ENCODE assay signal across 39 cellular contexts in the genomic region with DNA sequence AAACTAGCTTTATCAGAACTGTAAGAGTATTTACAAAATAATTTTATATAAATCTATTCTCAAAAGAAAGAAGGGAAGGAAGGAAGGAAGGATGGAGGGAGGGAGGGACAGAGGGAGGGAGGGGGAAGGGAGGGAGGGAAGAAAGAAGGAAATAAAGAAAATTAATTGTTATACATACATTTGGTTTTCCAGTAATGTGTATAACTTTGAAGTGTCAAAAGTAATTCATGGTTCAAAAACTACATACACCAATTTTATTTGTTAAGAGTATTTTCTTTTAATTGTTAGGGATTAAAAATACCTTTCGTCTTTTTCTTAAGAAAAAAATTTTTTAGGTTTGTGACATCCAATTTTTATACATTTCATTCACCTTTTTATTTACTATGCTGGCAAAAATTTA. TPM values are rescaled to one million over a fixed set of nuclear protein-coding genes. Genes with fewer than 3 reads are reported as not detected.
"Had no signal": no experiment of that assay in that cellular context is flagged by ENCODE, and none has a peak within 500 bp of the region (broad histone marks: within the 10 kb centered on the region; RNA-seq: fewer than 3 reads in every experiment).

No MANE protein-coding gene starts in this region.

- H3K4me3 ChIP-seq: MG63 had no signal

- DNase-seq: MG63, MM.1S, MV-4-11, NCI-H1048, NCI-H1092, NCI-H1092 treated with DMSO at 0.1 percent for 48 hours, NCI-H1105, NCI-H1105 treated with DMSO at 0.1 percent for 48 hours, NCI-H1417, NCI-H1417 treated with DMSO at 0.1 percent for 48 hours, NCI-H1436, NCI-H1436 treated with DMSO at 0.1 percent for 48 hours, NCI-H146, NCI-H1694, NCI-H1694 treated with DMSO at 0.1 percent for 48 hours, NCI-H187, NCI-H187 treated with DMSO at 0.1 percent for 48 hours, NCI-H1930, NCI-H2029, NCI-H2029 treated with DMSO at 0.1 percent for 48 hours, NCI-H2081, NCI-H2081 treated with DMSO at 0.1 percent for 48 hours, NCI-H2107, NCI-H2171, NCI-H2171 treated with DMSO at 0.1 percent for 48 hours, NCI-H2227 treated with DMSO at 0.1 percent for 48 hours, NCI-H226, NCI-H345, NCI-H446, NCI-H446 treated with DMSO at 0.1 percent for 48 hours, NCI-H510A, NCI-H510A treated with DMSO at 0.1 percent for 48 hours, NCI-H524, NCI-H524 treated with DMSO at 0.1 percent for 48 hours, NCI-H526 had no signal

- H3K9me3 ChIP-seq: MG63 had no signal

- H3K36me3 ChIP-seq: MG63 had no signal

- H3K27me3 ChIP-seq: MG63 had no signal

RNA-seq across cellular contexts. Expression of a gene that starts 17.5 kb away (rescaled TPM):
- total RNA-seq: LHCN-M2, M059J, MCF 10A, NCI-H460 had no signal
